8 cellular contexts compared by ENCODE assay signal in genomic region chr17:32350662-32351418, GRCh38. TPM values are rescaled to one million over a fixed set of nuclear protein-coding genes. Genes with fewer than 3 reads are reported as not detected.
A peak's percentile ranks its signal among the peaks of the same experiment; 100 is the strongest.
DNase-seq lines count a peak whose midpoint lies in the region; ATAC-seq and TF ChIP-seq lines count a peak whose summit lies in the region.

No MANE protein-coding gene starts in this region.

- under 1% methylated on average over 16 of the region's 20 CpGs for WGBS in HUES64
- whole genome bisulfite sequencing in liver: under 1% methylated on average over 20 of the region's 20 CpGs

- TF ChIP-seq RAD21 in liver (IDR thresholded peaks at IDR 0.05): no peak

- H3K4me1 ChIP-seq in HUES64 (ENCODE audit: insufficient read depth, low read length) (peaks cover 6% of the 10 kb centered on the region; the same call in 1 of the 2 replicates), liver (ENCODE audit: control insufficient read depth in 4 of 4, insufficient read depth in 4 of 4, low read length in 3 of 4) (peaks cover 9 to 38% (median 18%) of the 10 kb centered on the region in 4 donors)

- peaks cover 42% of the 10 kb centered on the region for H3K36me3 ChIP-seq in HUES64 (ENCODE audit: insufficient read depth, low read length)
- H3K36me3 ChIP-seq in liver (ENCODE audit: control insufficient read depth in 4 of 4, insufficient read depth in 3 of 4, low read depth in 1 of 4, low read length in 3 of 4): peaks cover 2 to 20% (median 9%) of the 10 kb centered on the region in 4 donors

- TF ChIP-seq CTCF in coronary artery (IDR thresholded peaks at IDR 0.05) (no peak), liver (IDR thresholded peaks at IDR 0.05; ENCODE audit: low read depth, low read length, missing input control) (no peak)

- peak; percentile 26 for DNase-seq in COR-L47 (lab: John Stamatoyannopoulos, UW)
- peak; percentile 54 to 80 for DNase-seq in SW 1271 (lab: John Stamatoyannopoulos, UW)
- no peak for DNase-seq in coronary artery (ENCODE audit: low spot score)
- DNase-seq in stimulated activated naive CD4-positive, alpha-beta T cell (lab: John Stamatoyannopoulos, UW): peak in 5 of 6 experiments; percentile 31 to 68 (median 35)
- no peak for DNase-seq in HuH-7.5 (ENCODE audit: low spot score)

- no peaks in the 10 kb centered on the region for H3K9me3 ChIP-seq in HUES64 (ENCODE audit: insufficient read depth, low read depth, low read length)
- H3K9me3 ChIP-seq in liver (ENCODE audit: control insufficient read depth in 4 of 4, low read length in 3 of 4): no peaks in the 10 kb centered on the region

- peak; percentile 25 for ATAC-seq in GM19328 (IDR thresholded peaks at IDR 0.05; ENCODE audit: unreplicated experiment)

- peak overlapping the region; percentile 95 for H3K27ac ChIP-seq in HUES64 (ENCODE audit: low read depth, low read length)
- H3K27ac ChIP-seq in coronary artery: peak overlapping the region; percentile 94 to 96
- H3K27ac ChIP-seq in liver (ENCODE audit: low read depth in 1 of 2, low read length in 2 of 2): peak overlapping the region; percentile 98 to 99

- H3K4me3 ChIP-seq in HUES64 (ENCODE audit: low read length): peak overlapping the region; percentile 97
- H3K4me3 ChIP-seq in coronary artery: peak overlapping the region; percentile 80
- peak overlapping the region; percentile 73 to 96 (median 95) for H3K4me3 ChIP-seq in liver (ENCODE audit: low read depth in 1 of 3, low read length in 3 of 3)

- H3K27me3 ChIP-seq in HUES64 (ENCODE audit: insufficient read depth, low read length) (no peaks in the 10 kb centered on the region), liver (ENCODE audit: control insufficient read depth in 4 of 4, insufficient read depth in 4 of 4, low read length in 3 of 4) (no peaks in the 10 kb centered on the region)

- H3K9ac ChIP-seq in HUES64 (ENCODE audit: low read depth, low read length): peak overlapping the region; percentile 99
- peak overlapping the region; percentile 98 to 99 for H3K9ac ChIP-seq in liver (ENCODE audit: low read depth in 1 of 2, low read length in 2 of 2)

TF ChIP-seq in liver, 16 proteins besides CTCF, POLR2A, EP300 and RAD21:
- TF ChIP-seq MAX (IDR thresholded peaks at IDR 0.05): no peak
- TF ChIP-seq ZBTB33 (IDR thresholded peaks at IDR 0.05): no peak
- no peak for TF ChIP-seq RXRA (IDR thresholded peaks at IDR 0.05)
- no peak for TF ChIP-seq YY1 (IDR thresholded peaks at IDR 0.05)
- no peak for TF ChIP-seq JUND (IDR thresholded peaks at IDR 0.05)
- no peak for TF ChIP-seq HNF4A (conservative IDR thresholded peaks at IDR 0.05)

RNA-seq across cellular contexts. Expression of gene ZNF207, which starts 0.9 kb away (rescaled TPM):
- polyA plus RNA-seq in HUES64 (2013, experiment 1 of 2): 232 TPM
- polyA plus RNA-seq in HUES64 (2013, experiment 2 of 2): 217 TPM
- total RNA-seq in liver: 100 to 1,000 TPM in 1 of 2 donors, 10 to 100 TPM in 1; 74.0 to 142 TPM
- 10 to 100 TPM; 38.3 to 39.6 TPM for polyA plus RNA-seq in liver

RNA-seq across cellular contexts. Expression of gene C17orf75, which starts 8.9 kb away (rescaled TPM):
- polyA plus RNA-seq in HUES64 (2013, experiment 1 of 2): 31.6 TPM
- 37.4 TPM for polyA plus RNA-seq in HUES64 (2013, experiment 2 of 2)
- total RNA-seq in liver: 10 to 100 TPM in 1 of 2 donors, 1 to 10 TPM in 1; 8.5 to 10.1 TPM
- 1 to 10 TPM; 4.7 to 6.7 TPM for polyA plus RNA-seq in liver

Comparison
In these comparisons a context has a peak if more than half of its experiments do, and no peak if none do; other contexts are left out.
1. DNase-seq: peak in COR-L47 (single experiment), SW 1271 (2 of 2) and stimulated activated naive CD4-positive, alpha-beta T cell (5 of 6); none in coronary artery (single experiment) and HuH-7.5 (single experiment).
2. Peak in every context shown above with its lines, with median percentiles within 50 percentile points of each other: H3K27ac ChIP-seq and H3K4me3 ChIP-seq.